ENCODE assay signal across 19 cellular contexts in genomic region chr9:20603524-20604268, GRCh38. TPM values are rescaled to one million over a fixed set of nuclear protein-coding genes. Genes with fewer than 3 reads are reported as not detected.
DNase-seq lines count a peak whose midpoint lies in the region; ATAC-seq and TF ChIP-seq lines count a peak whose summit lies in the region.
"Had no signal": no experiment of that assay in that cellular context is flagged by ENCODE, and none has a peak within 500 bp of the region (broad histone marks: within the 10 kb centered on the region; RNA-seq: fewer than 3 reads in every experiment).

No MANE protein-coding gene starts in this region.

- H3K4me2 ChIP-seq in mammary epithelial cell (ENCODE audit: insufficient read depth, low read depth, low read length): no peak overlapping the region

- WGBS in esophagus muscularis mucosa: 65% methylated on average over 5 of the region's 5 CpGs
- 41 to 61% (median 55%) methylated on average over 5 of the region's 5 CpGs for whole genome bisulfite sequencing in psoas muscle, 3 donors
- 75% methylated on average over 5 of the region's 5 CpGs for WGBS in mammary epithelial cell (ENCODE audit: low coverage, missing lambda C conversion rate)

- peaks cover 33 to 67% (median 66%) of the 10 kb centered on the region in 4 donors for H3K4me1 ChIP-seq in esophagus muscularis mucosa
- H3K4me1 ChIP-seq in psoas muscle: peaks cover 45% of the 10 kb centered on the region
- no peaks in the 10 kb centered on the region for H3K4me1 ChIP-seq in mammary epithelial cell (ENCODE audit: insufficient read depth, low read length)

- no peaks in the 10 kb centered on the region for H3K9me3 Mint-ChIP-seq in HFFc6

- H3K4me3 ChIP-seq in esophagus muscularis mucosa (peak overlapping the region in 1 of 4 donors; percentile 40), psoas muscle (peak overlapping the region; percentile 58), mammary epithelial cell (replicated peaks in 1 of 3; ENCODE audit: insufficient read depth in 1 of 3, low read depth in 2 of 3, low read length in 3 of 3) (no peak overlapping the region)

- CTCF ChIA-PET in mammary epithelial cell (lab: Charles Lee; ENCODE audit: low non-redundant PET): no interaction called here

- H2AFZ ChIP-seq in mammary epithelial cell (ENCODE audit: low read depth, low read length): no peak overlapping the region

- H3K9ac ChIP-seq in mammary epithelial cell (ENCODE audit: insufficient read depth, low read length): no peak overlapping the region

- no peaks in the 10 kb centered on the region for H3K9me3 ChIP-seq in esophagus muscularis mucosa
- no peaks in the 10 kb centered on the region for H3K9me3 ChIP-seq in psoas muscle
- no peaks in the 10 kb centered on the region for H3K9me3 ChIP-seq in mammary epithelial cell (replicated peaks; ENCODE audit: insufficient read depth, low read length)
- H3K9me3 ChIP-seq: right atrium auricular region had no signal

- H3K27me3 Mint-ChIP-seq in HFFc6 (ENCODE audit: insufficient read depth): no peaks in the 10 kb centered on the region; the same call in 1 of the 2 replicates

- no TSS peak for BruUV-seq in mammary epithelial cell (replicated peaks; lab: Mats Ljungman, UMichigan)

- dilution Hi-C loops in mammary epithelial cell (cut with HindIII; ENCODE audit: low sequenced_read_pairs): no loop called here

- H3K4me3 Mint-ChIP-seq in HFFc6: peak overlapping the region; percentile 84

- H3K27ac ChIP-seq in esophagus muscularis mucosa (replicated peaks in 1 of 4) (peak overlapping the region; percentile 38 to 68 (median 57)), psoas muscle (peak overlapping the region; percentile 33), mammary epithelial cell (ENCODE audit: insufficient read depth, low read depth, low read length) (no peak overlapping the region)
- H3K27ac ChIP-seq: 22Rv1, HL-60 had no signal

- H4K20me1 ChIP-seq in mammary epithelial cell (ENCODE audit: insufficient read depth, low read length): no peaks in the 10 kb centered on the region

- no peaks in the 10 kb centered on the region for H3K36me3 Mint-ChIP-seq in HFFc6 (ENCODE audit: low read depth)

- TF ChIP-seq CTCF in HFFc6 (IDR thresholded peaks at IDR 0.05) (no peak), esophagus muscularis mucosa (IDR thresholded peaks at IDR 0.05) (no peak), psoas muscle (IDR thresholded peaks at IDR 0.05) (no peak), mammary epithelial cell (conservative IDR thresholded peaks at IDR 0.05 in 1 of 2, IDR thresholded peaks at IDR 0.05 in 1 of 2; ENCODE audit: extremely low read depth in 1 of 2, insufficient read depth in 1 of 2, low read depth in 1 of 2, low read length in 2 of 2) (no peak)

- no peaks in the 10 kb centered on the region for H3K27me3 ChIP-seq in esophagus muscularis mucosa
- H3K27me3 ChIP-seq in psoas muscle (ENCODE audit: insufficient read depth in 3 of 3, low read length in 2 of 3): no peaks in the 10 kb centered on the region
- no peaks in the 10 kb centered on the region for H3K27me3 ChIP-seq in mammary epithelial cell (ENCODE audit: insufficient read depth, low read length)
- H3K27me3 ChIP-seq: brain microvascular endothelial cell, right atrium auricular region had no signal

- no peak for TF ChIP-seq EP300 in esophagus muscularis mucosa (IDR thresholded peaks at IDR 0.05)

- peaks cover 96% of the 10 kb centered on the region for H3K4me1 Mint-ChIP-seq in HFFc6 (ENCODE audit: low read depth)

- no peak for ATAC-seq in psoas muscle
- ATAC-seq in HG02798 (IDR thresholded peaks at IDR 0.05; ENCODE audit: poor library complexity, unreplicated experiment): no peak
- ATAC-seq: Right ventricle myocardium inferior had no signal

- no peaks in the 10 kb centered on the region for H3K79me2 ChIP-seq in mammary epithelial cell (ENCODE audit: insufficient read depth, low read length)

- peak overlapping the region; percentile 84 for H3K27ac Mint-ChIP-seq in HFFc6

- TF ChIP-seq POLR2A in esophagus muscularis mucosa (IDR thresholded peaks at IDR 0.05; ENCODE audit: low read depth): no peak

- peak; percentile 30 for DNase-seq in DMS 273 (lab: John Stamatoyannopoulos, UW; ENCODE audit: unreplicated experiment)
- no peak for DNase-seq in DMS 273 treated with DMSO at 0.1 percent for 48 hours (lab: John Stamatoyannopoulos, UW)
- DNase-seq in HFFc6: no peak
- DNase-seq in esophagus muscularis mucosa (ENCODE audit: extremely low spot score): no peak
- DNase-seq in psoas muscle: no peak
- no peak for DNase-seq in mammary epithelial cell
- no peak for DNase-seq in NCI-H526 treated with DMSO at 0.1 percent for 48 hours (lab: John Stamatoyannopoulos, UW)
- DNase-seq: activated CD8-positive, alpha-beta T cell treated with anti-CD3 and anti-CD28 coated beads, Interleukin-2, amount 10 ng/mL, durations not matched to agents 7 days and 5 days; activated effector memory CD4-positive, alpha-beta T cell treated with anti-CD3 and anti-CD28 coated beads, Interleukin-2, amount 50 U/mL, for 16 hours; brain microvascular endothelial cell; glutamatergic neuron; GOT3; kidney; NCI-H2081 had no signal

- in situ Hi-C loops in mammary epithelial cell (cut with MboI; ENCODE audit: low sequenced_read_pairs in 2 of 2): loop anchor here in 1 of 2 donors (25.0 kb wide), 2 partner anchors 666 to 1116 kb away; no protein-coding TSS in a partner anchor

- intact Hi-C loops in esophagus muscularis mucosa (cut with DNase I): no loop called here
- intact Hi-C loops in psoas muscle (cut with DNase I): no loop called here
- intact Hi-C loops in mammary epithelial cell (cut with micrococcal nuclease): no loop called here

- H3K36me3 ChIP-seq in esophagus muscularis mucosa: no peaks in the 10 kb centered on the region
- H3K36me3 ChIP-seq in psoas muscle (ENCODE audit: insufficient read depth in 1 of 2, low read depth in 1 of 2): no peaks in the 10 kb centered on the region
- H3K36me3 ChIP-seq in mammary epithelial cell (ENCODE audit: insufficient read depth, low read length): no peaks in the 10 kb centered on the region
- H3K36me3 ChIP-seq: brain microvascular endothelial cell, right atrium auricular region had no signal

RNA-seq across cellular contexts. Expression of gene MLLT3, which starts 18.6 kb away (rescaled TPM):
- 10 to 100 TPM; 23.1 to 27.5 (median 24.7) TPM for total RNA-seq in HFFc6 (2021; fragmentation: NEBNext Ultra II Directional; extraction: Animal tissue kit (Norgen Biotek cat#: 25700))
- total RNA-seq in esophagus muscularis mucosa (10 to 100 TPM; 14.1 to 30.7 (median 18.0) TPM), psoas muscle (1 to 10 TPM; 2.5 to 6.0 (median 3.2) TPM), mammary epithelial cell (10 to 100 TPM in 1 of 2 donors, 1 to 10 TPM in 1; 8.8 to 11.7 TPM)
- polyA plus RNA-seq in psoas muscle (1 to 10 TPM; 1.2 to 9.8 (median 4.3) TPM), mammary epithelial cell (5.5 TPM)
- polyA minus RNA-seq in mammary epithelial cell: 1.8 TPM
